ENCODE assay signal across 9 cellular contexts in the genomic region with DNA sequence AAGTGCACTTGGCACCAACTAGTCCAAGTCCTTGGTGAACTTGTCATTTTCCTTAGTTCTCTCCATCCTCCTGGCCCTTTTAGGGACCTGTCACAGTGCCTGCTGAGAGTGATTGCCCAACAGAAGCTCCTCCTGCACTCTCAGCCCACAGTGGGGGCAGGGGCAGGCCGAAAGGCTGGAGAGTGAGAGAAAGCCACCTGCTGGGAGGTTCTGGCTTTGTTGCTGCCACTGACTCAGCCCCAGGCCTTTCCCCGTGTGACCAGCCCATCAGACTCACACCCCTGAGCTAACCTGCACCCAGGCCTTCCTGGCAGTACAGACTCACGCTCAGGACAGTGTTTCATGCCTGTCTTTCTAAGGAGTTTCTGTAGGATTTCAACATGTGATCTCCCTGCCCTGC. TPM values are rescaled to one million over a fixed set of nuclear protein-coding genes. Genes with fewer than 3 reads are reported as not detected.
DNase-seq lines count a peak whose midpoint lies in the region; ATAC-seq and TF ChIP-seq lines count a peak whose summit lies in the region.
"Had no signal": no experiment of that assay in that cellular context is flagged by ENCODE, and none has a peak within 500 bp of the region (broad histone marks: within the 10 kb centered on the region; RNA-seq: fewer than 3 reads in every experiment).

No MANE protein-coding gene starts in this region.

- POLR2A ChIA-PET in WTC11 (lab: Charles Lee) = interaction anchor here (0.9 kb wide), 1 partner anchor 17 kb away, joined by 3 read pairs; no protein-coding TSS in a partner anchor

- CTCF ChIA-PET in WTC11 (lab: Charles Lee) = interaction anchor here (0.6 to 4.4 kb wide), 16 partner anchors 10 to 317 kb away, joined by 3 to 44 read pairs (median 4); no protein-coding TSS in a partner anchor
- CTCF ChIA-PET in activated CD8-positive, alpha-beta memory T cell treated with anti-CD3 and anti-CD28 coated beads, Interleukin-2, amount 10 ng/mL, durations not matched to agents 7 days and 5 days (lab: Charles Lee) = interaction anchor here (3.6 kb wide), 1 partner anchor 26 kb away, joined by 11 read pairs; no protein-coding TSS in a partner anchor

- no peaks in the 10 kb centered on the region for H3K36me3 Mint-ChIP-seq in CD14-positive monocyte
- H3K36me3 Mint-ChIP-seq in WTC11 = no peaks in the 10 kb centered on the region
- no peaks in the 10 kb centered on the region for H3K36me3 Mint-ChIP-seq in activated CD8-positive, alpha-beta memory T cell treated with anti-CD3 and anti-CD28 coated beads, Interleukin-2, amount 10 ng/mL, durations not matched to agents 7 days and 5 days

- DNase-seq in CD14-positive monocyte (ENCODE audit: low spot score) = peak; percentile 79
- DNase-seq in HuH-7.5 (ENCODE audit: low spot score) = peak; percentile 74
- DNase-seq in WTC11 (ENCODE audit: low spot score) = peak; percentile 68
- peak; percentile 42 for DNase-seq in kidney epithelial cell (ENCODE audit: low read depth)
- DNase-seq in activated CD8-positive, alpha-beta memory T cell treated with anti-CD3 and anti-CD28 coated beads, Interleukin-2, amount 10 ng/mL, durations not matched to agents 7 days and 5 days = no peak
- no peak for DNase-seq in GM10266 (ENCODE audit: extremely low spot score)

- H3K27ac Mint-ChIP-seq in CD14-positive monocyte (peak overlapping the region; percentile 81 to 92 (median 90)), WTC11 (no peak overlapping the region)
- H3K27ac Mint-ChIP-seq in activated CD8-positive, alpha-beta memory T cell treated with anti-CD3 and anti-CD28 coated beads, Interleukin-2, amount 10 ng/mL, durations not matched to agents 7 days and 5 days = no peak overlapping the region

- peaks cover 0 to 2% (median 0%) of the 10 kb centered on the region in 7 donors for H3K9me3 Mint-ChIP-seq in CD14-positive monocyte
- no peaks in the 10 kb centered on the region for H3K9me3 Mint-ChIP-seq in WTC11
- H3K9me3 Mint-ChIP-seq in activated CD8-positive, alpha-beta memory T cell treated with anti-CD3 and anti-CD28 coated beads, Interleukin-2, amount 10 ng/mL, durations not matched to agents 7 days and 5 days (ENCODE audit: low read depth) = no peaks in the 10 kb centered on the region

- peak; percentile 48 for TF ChIP-seq CTCF in CD14-positive monocyte (IDR thresholded peaks at IDR 0.05)
- no peak for TF ChIP-seq CTCF in WTC11 (IDR thresholded peaks at IDR 0.05)
- peak; percentile 48 for TF ChIP-seq CTCF in kidney epithelial cell (IDR thresholded peaks at IDR 0.05; ENCODE audit: insufficient read depth, low read length, poor library complexity, severe bottlenecking)
- no peak for TF ChIP-seq CTCF in GM10266 (IDR thresholded peaks at IDR 0.05; ENCODE audit: control insufficient read depth, insufficient read depth, low read depth, missing control alignments)

- H3K36me3 ChIP-seq in kidney epithelial cell (ENCODE audit: control insufficient read depth, insufficient read depth, low read length) = no peaks in the 10 kb centered on the region
- H3K36me3 ChIP-seq: thoracic aorta had no signal

- peak overlapping the region; percentile 50 to 78 for H3K4me3 Mint-ChIP-seq in CD14-positive monocyte
- no peak overlapping the region for H3K4me3 Mint-ChIP-seq in WTC11
- no peak overlapping the region for H3K4me3 Mint-ChIP-seq in activated CD8-positive, alpha-beta memory T cell treated with anti-CD3 and anti-CD28 coated beads, Interleukin-2, amount 10 ng/mL, durations not matched to agents 7 days and 5 days

- ATAC-seq in WTC11 = peak; percentile 96
- no peak for ATAC-seq in HG03045 (IDR thresholded peaks at IDR 0.05; ENCODE audit: unreplicated experiment)
- ATAC-seq in HG02763 (IDR thresholded peaks at IDR 0.05; ENCODE audit: unreplicated experiment) = no peak
- no peak for ATAC-seq in activated CD8-positive, alpha-beta memory T cell treated with anti-CD3 and anti-CD28 coated beads, Interleukin-2, amount 10 ng/mL, durations not matched to agents 7 days and 5 days

- no peak overlapping the region for H3K4me3 ChIP-seq in kidney epithelial cell (ENCODE audit: low read depth, low read length)
- H3K4me3 ChIP-seq: thoracic aorta had no signal

- intact Hi-C loops in CD14-positive monocyte (cut with micrococcal nuclease) = no loop called here

- H3K4me1 Mint-ChIP-seq in CD14-positive monocyte = peaks cover 40% of the 10 kb centered on the region
- peaks cover 21% of the 10 kb centered on the region for H3K4me1 Mint-ChIP-seq in WTC11
- no peaks in the 10 kb centered on the region for H3K4me1 Mint-ChIP-seq in activated CD8-positive, alpha-beta memory T cell treated with anti-CD3 and anti-CD28 coated beads, Interleukin-2, amount 10 ng/mL, durations not matched to agents 7 days and 5 days

- H3K27me3 ChIP-seq in kidney epithelial cell (ENCODE audit: control insufficient read depth, insufficient read depth, low read length) = peaks cover 14% of the 10 kb centered on the region

- H3K27me3 Mint-ChIP-seq in CD14-positive monocyte (ENCODE audit: low read depth in 3 of 3) = peaks cover 0 to 2% (median 1%) of the 10 kb centered on the region in 3 donors
- H3K27me3 Mint-ChIP-seq in WTC11 (ENCODE audit: low read depth) = no peaks in the 10 kb centered on the region
- peaks cover 9% of the 10 kb centered on the region for H3K27me3 Mint-ChIP-seq in activated CD8-positive, alpha-beta memory T cell treated with anti-CD3 and anti-CD28 coated beads, Interleukin-2, amount 10 ng/mL, durations not matched to agents 7 days and 5 days

TF ChIP-seq in WTC11, 78 proteins besides CTCF, POLR2A, EP300 and RAD21 (continues in another document):
- TF ChIP-seq, protein P1, sequence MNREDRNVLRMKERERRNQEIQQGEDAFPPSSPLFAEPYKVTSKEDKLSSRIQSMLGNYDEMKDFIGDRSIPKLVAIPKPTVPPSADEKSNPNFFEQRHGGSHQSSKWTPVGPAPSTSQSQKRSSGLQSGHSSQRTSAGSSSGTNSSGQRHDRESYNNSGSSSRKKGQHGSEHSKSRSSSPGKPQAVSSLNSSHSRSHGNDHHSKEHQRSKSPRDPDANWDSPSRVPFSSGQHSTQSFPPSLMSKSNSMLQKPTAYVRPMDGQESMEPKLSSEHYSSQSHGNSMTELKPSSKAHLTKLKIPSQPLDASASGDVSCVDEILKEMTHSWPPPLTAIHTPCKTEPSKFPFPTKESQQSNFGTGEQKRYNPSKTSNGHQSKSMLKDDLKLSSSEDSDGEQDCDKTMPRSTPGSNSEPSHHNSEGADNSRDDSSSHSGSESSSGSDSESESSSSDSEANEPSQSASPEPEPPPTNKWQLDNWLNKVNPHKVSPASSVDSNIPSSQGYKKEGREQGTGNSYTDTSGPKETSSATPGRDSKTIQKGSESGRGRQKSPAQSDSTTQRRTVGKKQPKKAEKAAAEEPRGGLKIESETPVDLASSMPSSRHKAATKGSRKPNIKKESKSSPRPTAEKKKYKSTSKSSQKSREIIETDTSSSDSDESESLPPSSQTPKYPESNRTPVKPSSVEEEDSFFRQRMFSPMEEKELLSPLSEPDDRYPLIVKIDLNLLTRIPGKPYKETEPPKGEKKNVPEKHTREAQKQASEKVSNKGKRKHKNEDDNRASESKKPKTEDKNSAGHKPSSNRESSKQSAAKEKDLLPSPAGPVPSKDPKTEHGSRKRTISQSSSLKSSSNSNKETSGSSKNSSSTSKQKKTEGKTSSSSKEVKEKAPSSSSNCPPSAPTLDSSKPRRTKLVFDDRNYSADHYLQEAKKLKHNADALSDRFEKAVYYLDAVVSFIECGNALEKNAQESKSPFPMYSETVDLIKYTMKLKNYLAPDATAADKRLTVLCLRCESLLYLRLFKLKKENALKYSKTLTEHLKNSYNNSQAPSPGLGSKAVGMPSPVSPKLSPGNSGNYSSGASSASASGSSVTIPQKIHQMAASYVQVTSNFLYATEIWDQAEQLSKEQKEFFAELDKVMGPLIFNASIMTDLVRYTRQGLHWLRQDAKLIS (CRISPR knock-in tag; IDR thresholded peaks at IDR 0.05; ENCODE audit: borderline replicate concordance) = no peak
- TF ChIP-seq NFYB (CRISPR knock-in tag; conservative IDR thresholded peaks at IDR 0.05; ENCODE audit: low read depth) = no peak
- TF ChIP-seq, protein P2, sequence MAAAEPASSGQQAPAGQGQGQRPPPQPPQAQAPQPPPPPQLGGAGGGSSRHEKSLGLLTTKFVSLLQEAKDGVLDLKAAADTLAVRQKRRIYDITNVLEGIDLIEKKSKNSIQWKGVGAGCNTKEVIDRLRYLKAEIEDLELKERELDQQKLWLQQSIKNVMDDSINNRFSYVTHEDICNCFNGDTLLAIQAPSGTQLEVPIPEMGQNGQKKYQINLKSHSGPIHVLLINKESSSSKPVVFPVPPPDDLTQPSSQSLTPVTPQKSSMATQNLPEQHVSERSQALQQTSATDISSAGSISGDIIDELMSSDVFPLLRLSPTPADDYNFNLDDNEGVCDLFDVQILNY (CRISPR knock-in tag; IDR thresholded peaks at IDR 0.05) = no peak

RNA-seq across cellular contexts. Expression of a gene that starts 17.1 kb away (rescaled TPM):
- polyA plus RNA-seq in CD14-positive monocyte = not detected
- not detected in 3 replicates for total RNA-seq in WTC11 (2021)
- not detected in 2 replicates for total RNA-seq in kidney epithelial cell
- not detected for total RNA-seq in activated CD8-positive, alpha-beta memory T cell treated with anti-CD3 and anti-CD28 coated beads, Interleukin-2, amount 10 ng/mL, durations not matched to agents 7 days and 5 days

RNA-seq across cellular contexts. Expression of a gene that starts 26.3 kb away (rescaled TPM):
- polyA plus RNA-seq in CD14-positive monocyte = 100 to 1,000 TPM; 368 to 420 TPM
- total RNA-seq in WTC11 (2021) (76.0 to 106 TPM (median 93.0 TPM) in 3 replicates), kidney epithelial cell (129 and 198 TPM in 2 replicates)
- total RNA-seq in activated CD8-positive, alpha-beta memory T cell treated with anti-CD3 and anti-CD28 coated beads, Interleukin-2, amount 10 ng/mL, durations not matched to agents 7 days and 5 days = 100 to 1,000 TPM; 109 to 130 TPM

RNA-seq across cellular contexts. Expression of a gene that starts 43.0 kb away (rescaled TPM):
- polyA plus RNA-seq in CD14-positive monocyte = under 1 TPM; 0.25 to 0.26 TPM
- 0.11 to 0.30 TPM (median 0.28 TPM) in 3 replicates for total RNA-seq in WTC11 (2021)
- 15.4 and 25.4 TPM in 2 replicates for total RNA-seq in kidney epithelial cell
- total RNA-seq in activated CD8-positive, alpha-beta memory T cell treated with anti-CD3 and anti-CD28 coated beads, Interleukin-2, amount 10 ng/mL, durations not matched to agents 7 days and 5 days = under 1 TPM; 0.14 to 0.23 TPM

Comparison
In these comparisons a context has a peak if more than half of its experiments do, and no peak if none do; other contexts are left out.
1. DNase-seq: peak in CD14-positive monocyte (single experiment), HuH-7.5 (single experiment), WTC11 (single experiment) and kidney epithelial cell (single experiment); none in activated CD8-positive, alpha-beta memory T cell treated with anti-CD3 and anti-CD28 coated beads, Interleukin-2, amount 10 ng/mL, durations not matched to agents 7 days and 5 days (single experiment) and GM10266 (single experiment).
2. H3K27ac Mint-ChIP-seq: peak in CD14-positive monocyte (7 of 7); none in WTC11 (single experiment) and activated CD8-positive, alpha-beta memory T cell treated with anti-CD3 and anti-CD28 coated beads, Interleukin-2, amount 10 ng/mL, durations not matched to agents 7 days and 5 days (single experiment).
3. H3K4me3 Mint-ChIP-seq: peak in CD14-positive monocyte (2 of 2); none in WTC11 (single experiment) and activated CD8-positive, alpha-beta memory T cell treated with anti-CD3 and anti-CD28 coated beads, Interleukin-2, amount 10 ng/mL, durations not matched to agents 7 days and 5 days (single experiment).
4. CTCF ChIP-seq: peak in CD14-positive monocyte (single experiment) and kidney epithelial cell (single experiment); none in WTC11 (single experiment) and GM10266 (single experiment).
5. RNA of a gene that starts 43.0 kb away (total RNA-seq): 15.4 to 25.4 TPM in kidney epithelial cell; 0.11 to 0.30 TPM in WTC11 and 0.14 to 0.23 TPM in activated CD8-positive, alpha-beta memory T cell treated with anti-CD3 and anti-CD28 coated beads, Interleukin-2, amount 10 ng/mL, durations not matched to agents 7 days and 5 days; every median in the first group is over 10 times any median in the second.